ENCODE assay signal across 2 cellular contexts in the genomic region with DNA sequence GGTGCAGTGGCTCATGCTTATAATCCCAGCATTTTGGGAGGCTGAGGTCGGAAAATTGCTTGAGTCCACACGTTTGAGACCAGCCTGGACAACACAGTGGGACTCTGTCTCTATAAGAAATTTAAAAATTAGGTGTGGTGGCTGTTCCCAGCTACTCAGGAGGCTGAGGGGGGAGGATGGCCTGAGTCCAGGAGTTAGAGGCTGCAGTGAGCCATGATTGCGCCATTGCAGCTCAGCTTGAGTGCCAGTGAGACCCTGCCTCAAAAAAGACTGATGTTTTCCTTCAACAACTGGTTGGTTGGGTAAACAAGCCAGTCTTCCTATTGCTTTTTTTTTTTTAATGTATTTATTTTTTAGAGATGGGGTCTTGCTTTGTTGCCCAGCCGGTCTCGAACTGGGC.
TF ChIP-seq lines count a peak whose summit lies in the region.

No MANE protein-coding gene starts in this region.

TF ChIP-seq in HepG2, 621 proteins besides CTCF, POLR2A, EP300 and RAD21:
- TF ChIP-seq, protein P1, sequence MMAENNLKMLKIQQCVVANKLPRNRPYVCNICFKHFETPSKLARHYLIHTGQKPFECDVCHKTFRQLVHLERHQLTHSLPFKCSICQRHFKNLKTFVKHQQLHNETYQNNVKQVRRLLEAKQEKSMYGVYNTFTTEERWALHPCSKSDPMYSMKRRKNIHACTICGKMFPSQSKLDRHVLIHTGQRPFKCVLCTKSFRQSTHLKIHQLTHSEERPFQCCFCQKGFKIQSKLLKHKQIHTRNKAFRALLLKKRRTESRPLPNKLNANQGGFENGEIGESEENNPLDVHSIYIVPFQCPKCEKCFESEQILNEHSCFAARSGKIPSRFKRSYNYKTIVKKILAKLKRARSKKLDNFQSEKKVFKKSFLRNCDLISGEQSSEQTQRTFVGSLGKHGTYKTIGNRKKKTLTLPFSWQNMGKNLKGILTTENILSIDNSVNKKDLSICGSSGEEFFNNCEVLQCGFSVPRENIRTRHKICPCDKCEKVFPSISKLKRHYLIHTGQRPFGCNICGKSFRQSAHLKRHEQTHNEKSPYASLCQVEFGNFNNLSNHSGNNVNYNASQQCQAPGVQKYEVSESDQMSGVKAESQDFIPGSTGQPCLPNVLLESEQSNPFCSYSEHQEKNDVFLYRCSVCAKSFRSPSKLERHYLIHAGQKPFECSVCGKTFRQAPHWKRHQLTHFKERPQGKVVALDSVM (CRISPR knock-in tag; IDR thresholded peaks at IDR 0.05) = peak; percentile 91
- TF ChIP-seq KDM1A (CRISPR knock-in tag; IDR thresholded peaks at IDR 0.05) (no peak), HNF4G (IDR thresholded peaks at IDR 0.05; ENCODE audit: borderline replicate concordance, low read depth, low read length) (no peak), HNF4G (CRISPR knock-in tag; IDR thresholded peaks at IDR 0.05; ENCODE audit: borderline replicate concordance, low read depth) (no peak), ZNF781 (CRISPR knock-in tag; IDR thresholded peaks at IDR 0.05; ENCODE audit: borderline replicate concordance, not compliant biosample characterization) (no peak)
- TF ChIP-seq, protein P2, sequence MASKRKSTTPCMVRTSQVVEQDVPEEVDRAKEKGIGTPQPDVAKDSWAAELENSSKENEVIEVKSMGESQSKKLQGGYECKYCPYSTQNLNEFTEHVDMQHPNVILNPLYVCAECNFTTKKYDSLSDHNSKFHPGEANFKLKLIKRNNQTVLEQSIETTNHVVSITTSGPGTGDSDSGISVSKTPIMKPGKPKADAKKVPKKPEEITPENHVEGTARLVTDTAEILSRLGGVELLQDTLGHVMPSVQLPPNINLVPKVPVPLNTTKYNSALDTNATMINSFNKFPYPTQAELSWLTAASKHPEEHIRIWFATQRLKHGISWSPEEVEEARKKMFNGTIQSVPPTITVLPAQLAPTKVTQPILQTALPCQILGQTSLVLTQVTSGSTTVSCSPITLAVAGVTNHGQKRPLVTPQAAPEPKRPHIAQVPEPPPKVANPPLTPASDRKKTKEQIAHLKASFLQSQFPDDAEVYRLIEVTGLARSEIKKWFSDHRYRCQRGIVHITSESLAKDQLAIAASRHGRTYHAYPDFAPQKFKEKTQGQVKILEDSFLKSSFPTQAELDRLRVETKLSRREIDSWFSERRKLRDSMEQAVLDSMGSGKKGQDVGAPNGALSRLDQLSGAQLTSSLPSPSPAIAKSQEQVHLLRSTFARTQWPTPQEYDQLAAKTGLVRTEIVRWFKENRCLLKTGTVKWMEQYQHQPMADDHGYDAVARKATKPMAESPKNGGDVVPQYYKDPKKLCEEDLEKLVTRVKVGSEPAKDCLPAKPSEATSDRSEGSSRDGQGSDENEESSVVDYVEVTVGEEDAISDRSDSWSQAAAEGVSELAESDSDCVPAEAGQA (IDR thresholded peaks at IDR 0.05; ENCODE audit: low read depth) = no peak
- TF ChIP-seq, protein P2 (CRISPR knock-in tag; IDR thresholded peaks at IDR 0.05; ENCODE audit: borderline replicate concordance) = no peak

TF ChIP-seq in SK-N-SH, 30 proteins besides CTCF, POLR2A, EP300 and RAD21:
- TF ChIP-seq, protein P3, sequence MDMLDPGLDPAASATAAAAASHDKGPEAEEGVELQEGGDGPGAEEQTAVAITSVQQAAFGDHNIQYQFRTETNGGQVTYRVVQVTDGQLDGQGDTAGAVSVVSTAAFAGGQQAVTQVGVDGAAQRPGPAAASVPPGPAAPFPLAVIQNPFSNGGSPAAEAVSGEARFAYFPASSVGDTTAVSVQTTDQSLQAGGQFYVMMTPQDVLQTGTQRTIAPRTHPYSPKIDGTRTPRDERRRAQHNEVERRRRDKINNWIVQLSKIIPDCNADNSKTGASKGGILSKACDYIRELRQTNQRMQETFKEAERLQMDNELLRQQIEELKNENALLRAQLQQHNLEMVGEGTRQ (IDR thresholded peaks at IDR 0.05; ENCODE audit: borderline replicate concordance, low read depth, low read length) = no peak
- TF ChIP-seq JUND (IDR thresholded peaks at IDR 0.05) (no peak), RCOR1 (IDR thresholded peaks at IDR 0.05; ENCODE audit: low read length) (no peak), FOSL2 (IDR thresholded peaks at IDR 0.05; ENCODE audit: borderline replicate concordance, low read depth) (no peak), GABPA (IDR thresholded peaks at IDR 0.05; ENCODE audit: low read depth) (no peak), YY1 (IDR thresholded peaks at IDR 0.05; ENCODE audit: low read depth) (no peak), MXI1 (IDR thresholded peaks at IDR 0.05; ENCODE audit: low read depth, low read length) (no peak), FOXM1 (IDR thresholded peaks at IDR 0.05; ENCODE audit: low read depth) (no peak), ELF1 (IDR thresholded peaks at IDR 0.05) (no peak), SMC3 (IDR thresholded peaks at IDR 0.05; ENCODE audit: low read depth, low read length) (no peak), POLR2AphosphoS5 (IDR thresholded peaks at IDR 0.05; ENCODE audit: low read depth, low read length) (no peak)
- TF ChIP-seq, protein P4, sequence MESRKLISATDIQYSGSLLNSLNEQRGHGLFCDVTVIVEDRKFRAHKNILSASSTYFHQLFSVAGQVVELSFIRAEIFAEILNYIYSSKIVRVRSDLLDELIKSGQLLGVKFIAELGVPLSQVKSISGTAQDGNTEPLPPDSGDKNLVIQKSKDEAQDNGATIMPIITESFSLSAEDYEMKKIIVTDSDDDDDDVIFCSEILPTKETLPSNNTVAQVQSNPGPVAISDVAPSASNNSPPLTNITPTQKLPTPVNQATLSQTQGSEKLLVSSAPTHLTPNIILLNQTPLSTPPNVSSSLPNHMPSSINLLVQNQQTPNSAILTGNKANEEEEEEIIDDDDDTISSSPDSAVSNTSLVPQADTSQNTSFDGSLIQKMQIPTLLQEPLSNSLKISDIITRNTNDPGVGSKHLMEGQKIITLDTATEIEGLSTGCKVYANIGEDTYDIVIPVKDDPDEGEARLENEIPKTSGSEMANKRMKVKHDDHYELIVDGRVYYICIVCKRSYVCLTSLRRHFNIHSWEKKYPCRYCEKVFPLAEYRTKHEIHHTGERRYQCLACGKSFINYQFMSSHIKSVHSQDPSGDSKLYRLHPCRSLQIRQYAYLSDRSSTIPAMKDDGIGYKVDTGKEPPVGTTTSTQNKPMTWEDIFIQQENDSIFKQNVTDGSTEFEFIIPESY (IDR thresholded peaks at IDR 0.05; ENCODE audit: borderline replicate concordance, low read depth) = no peak
- TF ChIP-seq, protein P5, sequence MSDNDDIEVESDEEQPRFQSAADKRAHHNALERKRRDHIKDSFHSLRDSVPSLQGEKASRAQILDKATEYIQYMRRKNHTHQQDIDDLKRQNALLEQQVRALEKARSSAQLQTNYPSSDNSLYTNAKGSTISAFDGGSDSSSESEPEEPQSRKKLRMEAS (IDR thresholded peaks at IDR 0.05; ENCODE audit: low read depth) = no peak
- TF ChIP-seq, protein P6, sequence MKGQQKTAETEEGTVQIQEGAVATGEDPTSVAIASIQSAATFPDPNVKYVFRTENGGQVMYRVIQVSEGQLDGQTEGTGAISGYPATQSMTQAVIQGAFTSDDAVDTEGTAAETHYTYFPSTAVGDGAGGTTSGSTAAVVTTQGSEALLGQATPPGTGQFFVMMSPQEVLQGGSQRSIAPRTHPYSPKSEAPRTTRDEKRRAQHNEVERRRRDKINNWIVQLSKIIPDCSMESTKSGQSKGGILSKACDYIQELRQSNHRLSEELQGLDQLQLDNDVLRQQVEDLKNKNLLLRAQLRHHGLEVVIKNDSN (IDR thresholded peaks at IDR 0.05; ENCODE audit: borderline replicate concordance, low read depth) = no peak
